14 cellular contexts compared by ENCODE assay signal in the genomic region with DNA sequence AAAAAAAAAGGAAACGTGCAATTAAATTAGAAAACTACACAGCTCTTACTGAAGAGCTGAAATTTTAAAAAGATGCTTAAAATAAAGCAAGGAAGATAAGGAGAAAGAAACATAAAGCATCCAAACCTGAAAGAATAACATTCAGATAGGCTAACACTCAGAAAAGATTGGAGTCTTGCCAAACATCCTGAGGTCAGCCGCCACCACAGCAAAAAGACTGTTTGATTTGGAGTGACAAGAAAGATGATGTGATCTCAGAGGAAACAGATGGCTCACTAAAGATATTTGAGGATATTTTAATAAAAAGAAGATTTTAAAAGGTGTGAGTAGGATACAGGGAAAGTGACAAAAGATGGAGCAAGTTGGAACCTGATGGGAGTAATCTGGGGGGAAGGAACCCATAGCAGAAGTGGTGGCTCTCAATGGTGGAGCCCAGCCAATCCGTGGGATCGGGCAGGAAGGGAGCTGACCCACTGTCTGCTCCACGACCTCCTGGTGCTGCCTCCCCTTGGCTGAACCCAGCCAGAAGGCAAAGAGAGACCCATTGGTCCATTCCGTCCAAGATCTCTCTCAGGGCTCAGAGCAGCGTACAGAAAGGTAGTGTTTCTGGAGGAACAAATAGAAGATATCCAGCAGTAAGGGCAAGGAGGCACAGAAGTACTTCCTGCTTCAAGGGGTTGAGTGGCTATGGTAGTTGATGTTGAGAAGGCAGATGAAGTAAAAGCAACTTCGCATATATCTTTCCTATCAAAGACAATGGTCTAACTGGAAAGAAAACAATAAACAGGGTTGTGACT.
DNase-seq lines count a peak whose midpoint lies in the region; ATAC-seq and TF ChIP-seq lines count a peak whose summit lies in the region.
"Had no signal": no experiment of that assay in that cellular context is flagged by ENCODE, and none has a peak within 500 bp of the region (broad histone marks: within the 10 kb centered on the region; RNA-seq: fewer than 3 reads in every experiment).

No MANE protein-coding gene starts in this region.

- CTCF ChIA-PET in CD4-positive, alpha-beta memory T cell (lab: Charles Lee; ENCODE audit: partially characterized antibody) = no interaction called here
- CTCF ChIA-PET in T-cell (lab: Charles Lee) = interaction anchor here in 1 of 2 donors (0.6 kb wide), 1 partner anchor 59 kb away, joined by 3 read pairs; no protein-coding TSS in a partner anchor

- POLR2A ChIA-PET in CD4-positive, alpha-beta memory T cell (lab: Charles Lee; ENCODE audit: partially characterized antibody) = no interaction called here
- POLR2A ChIA-PET in T-cell (lab: Charles Lee) = interaction anchor here in 1 of 2 donors (0.6 kb wide), 1 partner anchor 492 kb away, joined by 3 read pairs; no protein-coding TSS in a partner anchor

- H3K27ac ChIP-seq in CD4-positive, alpha-beta memory T cell (ENCODE audit: low read depth, low read length) = no peak overlapping the region
- H3K27ac ChIP-seq in right lobe of liver = no peak overlapping the region
- H3K27ac ChIP-seq: Peyer's patch, skin epidermis had no signal

- H3K4me1 ChIP-seq in CD4-positive, alpha-beta memory T cell (ENCODE audit: insufficient read depth, low read length) = peaks cover 15% of the 10 kb centered on the region
- no peaks in the 10 kb centered on the region for H3K4me1 ChIP-seq in right lobe of liver
- H3K4me1 ChIP-seq: Peyer's patch had no signal

- intact Hi-C loops in CD4-positive, alpha-beta memory T cell (cut with micrococcal nuclease) = no loop called here
- intact Hi-C loops in lower leg skin (cut with DNase I; ENCODE audit: low total_unique reads) = no loop called here
- intact Hi-C loops in right lobe of liver (cut with DNase I) = no loop called here

- no peak overlapping the region for H3K4me3 ChIP-seq in CD4-positive, alpha-beta memory T cell (ENCODE audit: low read length in 2 of 2)
- no peak overlapping the region for H3K4me3 ChIP-seq in lower leg skin (ENCODE audit: low read depth, poor library complexity, severe bottlenecking)
- H3K4me3 ChIP-seq in right lobe of liver = no peak overlapping the region
- H3K4me3 ChIP-seq: Peyer's patch, skin epidermis had no signal

- no peaks in the 10 kb centered on the region for H3K36me3 Mint-ChIP-seq in CD4-positive, alpha-beta memory T cell
- no peaks in the 10 kb centered on the region for H3K36me3 Mint-ChIP-seq in T-cell

- H3K27ac Mint-ChIP-seq in CD4-positive, alpha-beta memory T cell = peak overlapping the region in 2 of 7 donors; percentile 2 to 22
- H3K27ac Mint-ChIP-seq in T-cell = no peak overlapping the region

- peak in 2 of 4 experiments; percentile 48 to 54 for ATAC-seq in T-cell (replicated peaks in 1 of 4)
- ATAC-seq in GM19351 (IDR thresholded peaks at IDR 0.05; ENCODE audit: unreplicated experiment) = no peak
- ATAC-seq in GM21723 (IDR thresholded peaks at IDR 0.05; ENCODE audit: unreplicated experiment) = no peak
- no peak for ATAC-seq in right lobe of liver
- ATAC-seq: HCT116 had no signal

- H3K9me3 Mint-ChIP-seq in CD4-positive, alpha-beta memory T cell = peaks cover 0 to 5% (median 1%) of the 10 kb centered on the region in 8 donors
- peaks cover 0 to 5% (median 0%) of the 10 kb centered on the region in 3 donors for H3K9me3 Mint-ChIP-seq in T-cell

- peak; percentile 39 to 59 (median 48) for DNase-seq in CD4-positive, alpha-beta memory T cell
- DNase-seq in EL (peak; percentile 10), T-cell (peak in 22 of 34 experiments; percentile 4 to 32 (median 18)), lower leg skin (ENCODE audit: low spot score in 2 of 2) (no peak), right lobe of liver (no peak)
- DNase-seq in central memory CD4-positive, alpha-beta T cell = peak; percentile 51
- DNase-seq: effector CD4-positive, alpha-beta T cell; GF-D8; nucleus accumbens; Peyer's patch had no signal

- no peaks in the 10 kb centered on the region for H3K9me3 ChIP-seq in CD4-positive, alpha-beta memory T cell (ENCODE audit: control insufficient read depth in 1 of 2, low read length in 2 of 2)
- no peaks in the 10 kb centered on the region for H3K9me3 ChIP-seq in right lobe of liver
- H3K9me3 ChIP-seq: Peyer's patch had no signal

- peaks cover 11 to 22% (median 15%) of the 10 kb centered on the region in 4 donors for H3K4me1 Mint-ChIP-seq in CD4-positive, alpha-beta memory T cell
- peaks cover 13 to 18% (median 14%) of the 10 kb centered on the region in 3 donors for H3K4me1 Mint-ChIP-seq in T-cell

- TF ChIP-seq POLR2A in lower leg skin (IDR thresholded peaks at IDR 0.05) (no peak), right lobe of liver (IDR thresholded peaks at IDR 0.05) (no peak)

- no peaks in the 10 kb centered on the region for H3K36me3 ChIP-seq in CD4-positive, alpha-beta memory T cell (ENCODE audit: insufficient read depth, low read length)
- no peaks in the 10 kb centered on the region for H3K36me3 ChIP-seq in right lobe of liver
- H3K36me3 ChIP-seq: Peyer's patch had no signal

- peaks cover 21 to 23% of the 10 kb centered on the region in 2 donors for H3K27me3 Mint-ChIP-seq in CD4-positive, alpha-beta memory T cell
- peaks cover 50 to 57% of the 10 kb centered on the region in 2 donors for H3K27me3 Mint-ChIP-seq in T-cell

- WGBS in lower leg skin, 2 donors = 45 to 46% methylated on average over 8 of the region's 8 CpGs
- WGBS in right lobe of liver (ENCODE audit: insufficient coverage, low coverage, low lambda C conversion rate, missing lambda C conversion rate) = 26% methylated on average over 6 of the region's 8 CpGs

- no peak for TF ChIP-seq CTCF in lower leg skin (IDR thresholded peaks at IDR 0.05)
- TF ChIP-seq CTCF in right lobe of liver (IDR thresholded peaks at IDR 0.05) = no peak

- no peaks in the 10 kb centered on the region for H3K27me3 ChIP-seq in CD4-positive, alpha-beta memory T cell (ENCODE audit: insufficient read depth, low read length)
- H3K27me3 ChIP-seq in right lobe of liver = no peaks in the 10 kb centered on the region
- H3K27me3 ChIP-seq: Peyer's patch had no signal

- H3K4me3 Mint-ChIP-seq in CD4-positive, alpha-beta memory T cell = peak overlapping the region in 7 of 8 donors; percentile 2 to 81 (median 23)
- no peak overlapping the region for H3K4me3 Mint-ChIP-seq in T-cell

Comparison
In these comparisons a context has a peak if more than half of its experiments do, and no peak if none do; other contexts are left out.
1. DNase-seq: peak in CD4-positive, alpha-beta memory T cell (5 of 5), EL (single experiment), T-cell (22 of 34) and central memory CD4-positive, alpha-beta T cell (single experiment); none in lower leg skin (0 of 2) and right lobe of liver (0 of 3).
2. H3K4me3 Mint-ChIP-seq: peak in CD4-positive, alpha-beta memory T cell (7 of 8); none in T-cell (0 of 3).